In genomic region chr16:15578824-15579223, GRCh38 we compare ENCODE assay signal across 27 cellular contexts.
"Had no signal": no experiment of that assay in that cellular context is flagged by ENCODE, and none has a peak within 500 bp of the region (broad histone marks: within the 10 kb centered on the region; RNA-seq: fewer than 3 reads in every experiment).

No MANE protein-coding gene starts in this region.

- ATAC-seq: activated CD4-positive, alpha-beta T cell treated with anti-CD3 and anti-CD28 coated beads for 36 hours; activated CD8-positive, alpha-beta memory T cell treated with anti-CD3 and anti-CD28 coated beads, Interleukin-2, amount 10 ng/mL, durations not matched to agents 7 days and 5 days; activated CD8-positive, alpha-beta T cell treated with anti-CD3 and anti-CD28 coated beads, Interleukin-2, amount 10 ng/mL, durations not matched to agents 7 days and 5 days; activated T-cell treated with anti-CD3 and anti-CD28 coated beads, Interleukin-2, amount 50 U/mL, for 72 hours; body of pancreas had no signal

- H3K9me3 ChIP-seq: adrenal gland, body of pancreas had no signal

- H3K27me3 ChIP-seq: adrenal gland, body of pancreas had no signal

- H3K27ac ChIP-seq: adrenal gland, body of pancreas, epithelial cell of prostate had no signal

- H3K4me3 ChIP-seq: adrenal gland, body of pancreas had no signal

- H3K36me3 ChIP-seq: adrenal gland had no signal

- DNase-seq: activated CD4-positive, alpha-beta memory T cell treated with anti-CD3 and anti-CD28 coated beads for 36 hours; activated CD4-positive, alpha-beta T cell treated with anti-CD3 and anti-CD28 coated beads for 36 hours; activated CD4-positive, alpha-beta T cell treated with anti-CD3 and anti-CD28 coated beads, Interleukin-2, amount 10 ng/mL, durations not matched to agents 24 days and 14 days; activated CD4-positive, CD25-positive, alpha-beta regulatory T cell; activated CD4-positive, CD25-positive, alpha-beta regulatory T cell treated with anti-CD3 and anti-CD28 coated beads, Interleukin-2, amount 50 U/mL, for 72 hours; activated CD8-positive, alpha-beta memory T cell treated with anti-CD3 and anti-CD28 coated beads, Interleukin-2, amount 10 ng/mL, durations not matched to agents 7 days and 5 days; activated CD8-positive, alpha-beta memory T cell treated with anti-CD3 and anti-CD28 coated beads, Interleukin-2, amount 50 U/mL, for 4 hours; activated CD8-positive, alpha-beta T cell treated with anti-CD3 and anti-CD28 coated beads, Interleukin-2, amount 10 ng/mL, durations not matched to agents 7 days and 5 days; activated gamma-delta T cell; activated naive CD4-positive, alpha-beta T cell; activated naive CD4-positive, alpha-beta T cell treated with anti-CD3 and anti-CD28 coated beads, Interleukin-2, amount 10 ng/mL, durations not matched to agents 7 days and 5 days; activated T-cell treated with anti-CD3 and anti-CD28 coated beads, Interleukin-2, amount 50 U/mL, for 24 hours; activated T-cell treated with anti-CD3 and anti-CD28 coated beads, Interleukin-2, amount 50 U/mL, for 72 hours; adrenal gland; amygdala; aorta; body of pancreas; caudate nucleus; cortex of kidney; effector CD8-positive, alpha-beta T cell; foreskin fibroblast; T-helper 2 cell had no signal

- H3K4me1 ChIP-seq: adrenal gland, body of pancreas had no signal

- FAIRE-seq: colon, endometrium, endothelial cell of umbilical vein, frontal cortex had no signal
